ENCODE assay signal across 8 cellular contexts in the genomic region with DNA sequence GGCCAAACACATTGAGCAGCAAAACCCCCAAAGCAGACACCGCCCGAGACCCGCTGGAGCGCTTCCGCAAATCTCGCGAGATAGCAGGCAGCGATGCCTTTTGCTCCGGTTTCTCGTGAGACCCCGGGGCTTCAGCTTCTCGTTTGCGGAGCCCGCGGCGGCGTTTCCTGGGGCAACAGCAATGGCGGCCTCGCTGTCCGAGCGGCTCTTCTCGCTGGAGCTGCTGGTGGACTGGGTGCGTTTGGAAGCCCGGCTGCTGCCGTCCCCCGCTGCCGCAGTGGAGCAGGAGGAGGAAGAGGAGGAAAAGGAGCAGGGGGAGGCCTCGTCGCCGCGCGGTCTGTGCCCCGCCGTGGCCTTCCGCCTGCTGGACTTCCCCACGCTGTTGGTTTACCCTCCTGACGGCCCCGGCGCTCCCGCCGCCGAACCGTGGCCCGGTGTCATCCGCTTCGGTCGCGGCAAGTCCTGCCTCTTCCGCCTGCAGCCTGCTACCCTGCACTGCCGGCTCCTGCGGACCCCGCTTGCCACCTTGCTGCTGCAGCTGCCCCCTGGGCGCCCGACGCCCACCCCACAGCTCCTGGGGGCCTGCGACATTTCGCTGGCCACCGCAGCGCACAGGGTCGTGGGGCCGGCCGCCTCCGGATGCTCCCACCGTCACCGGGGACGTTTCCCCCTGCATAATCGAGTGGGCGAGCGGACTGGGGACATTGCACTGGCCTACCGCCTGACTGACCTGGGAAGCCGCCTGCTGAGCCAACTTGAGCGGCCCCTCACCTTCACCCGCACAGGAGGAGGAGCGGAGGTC. TPM values are rescaled to one million over a fixed set of nuclear protein-coding genes. Genes with fewer than 3 reads are reported as not detected.
DNase-seq lines count a peak whose midpoint lies in the region; ATAC-seq and TF ChIP-seq lines count a peak whose summit lies in the region.

A gene with protein sequence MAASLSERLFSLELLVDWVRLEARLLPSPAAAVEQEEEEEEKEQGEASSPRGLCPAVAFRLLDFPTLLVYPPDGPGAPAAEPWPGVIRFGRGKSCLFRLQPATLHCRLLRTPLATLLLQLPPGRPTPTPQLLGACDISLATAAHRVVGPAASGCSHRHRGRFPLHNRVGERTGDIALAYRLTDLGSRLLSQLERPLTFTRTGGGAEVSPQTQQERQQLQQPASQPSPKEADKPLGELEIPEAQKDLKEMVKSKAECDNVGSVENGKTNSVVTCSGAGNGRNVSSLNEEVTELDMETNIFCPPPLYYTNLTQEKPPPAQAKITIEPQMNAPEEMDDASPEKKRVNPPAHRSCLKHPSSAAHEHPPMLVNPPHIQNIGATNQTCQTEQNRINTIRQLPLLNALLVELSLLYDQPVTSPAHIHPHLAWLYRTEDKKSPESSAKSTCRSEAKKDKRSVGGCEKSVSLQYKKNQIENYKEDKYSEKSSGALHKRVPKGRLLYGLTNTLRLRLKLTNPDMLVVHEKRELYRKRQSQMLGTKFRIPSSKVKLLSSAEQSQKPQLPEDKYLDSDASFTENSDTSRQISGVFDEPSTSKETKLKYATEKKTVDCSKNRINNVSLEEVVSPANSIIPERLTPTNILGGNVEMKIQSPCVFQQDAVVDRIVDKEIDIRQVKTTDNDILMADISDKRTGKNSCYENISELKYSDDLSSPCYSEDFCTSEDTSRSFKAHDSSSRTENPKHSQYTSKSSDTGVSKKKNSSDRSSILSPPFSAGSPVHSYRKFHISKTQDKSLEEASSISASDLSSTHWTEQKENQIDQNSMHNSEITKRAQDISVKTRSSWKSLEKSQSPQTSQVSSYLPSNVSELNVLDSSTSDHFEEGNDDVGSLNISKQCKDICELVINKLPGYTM (plus strand): TSS at position 148 of the 802 bp plus-strand sequence. CDS start 34 bp downstream, at position 182.

- intact Hi-C loops in Panc1 (cut with micrococcal nuclease; ENCODE audit: unreplicated experiment): no loop called here

- H2AFZ ChIP-seq in neural cell (ENCODE audit: low read depth, low read length): peak within 1 kb of the TSS; percentile 67

- peak within 1 kb of the TSS; percentile 89 for H3K27ac ChIP-seq in Panc1 (ENCODE audit: low read length)
- peak within 1 kb of the TSS; percentile 6 for H3K27ac ChIP-seq in neural cell (ENCODE audit: low read length)

- no peak for TF ChIP-seq CTCF in AG09309 (IDR thresholded peaks at IDR 0.05; ENCODE audit: control insufficient read depth, insufficient read depth, low read depth, low read length, missing control alignments)
- no peak for TF ChIP-seq CTCF in Panc1 (IDR thresholded peaks at IDR 0.05)
- TF ChIP-seq CTCF in fibroblast of villous mesenchyme (IDR thresholded peaks at IDR 0.05; ENCODE audit: insufficient read depth, low read depth, low read length): no peak
- TF ChIP-seq CTCF in neural cell (IDR thresholded peaks at IDR 0.05; ENCODE audit: poor library complexity, severe bottlenecking): no peak

- DNase-seq in AG09309 (ENCODE audit: low read depth) (peak; percentile 20), Panc1 (ENCODE audit: low read depth, low spot score) (peak; percentile 24), activated gamma-delta T cell (lab: John Stamatoyannopoulos, UW) (peak; percentile 34), fibroblast of villous mesenchyme (ENCODE audit: low read depth) (peak; percentile 72)
- peak; percentile 81 for DNase-seq in stimulated activated naive CD8-positive, alpha-beta T cell treated with anti-CD3 and anti-CD28 coated beads, Interleukin-15, Interleukin-2, amounts not matched to agents 100 U/mL and 50 U/mL, for 24 hours

- POLR2A ChIA-PET in Panc1 (lab: Charles Lee): no interaction called here

- peaks cover 5% of the 10 kb centered on the region for H3K4me1 ChIP-seq in Panc1 (ENCODE audit: control insufficient read depth, insufficient read depth, low read length)

- peak within 1 kb of the TSS; percentile 75 for H3K9ac ChIP-seq in neural cell (ENCODE audit: low read length)

- in situ Hi-C loops in Panc1 (cut with HindIII; ENCODE audit: low pct_unique_long_range_greater_than_20kb, low sequenced_read_pairs): no loop called here

- no peaks in the 10 kb centered on the region; the same call in 1 of the 2 replicates for H3K36me3 ChIP-seq in Panc1 (ENCODE audit: control insufficient read depth, insufficient read depth, low read length)
- no peaks in the 10 kb centered on the region for H3K36me3 ChIP-seq in neural cell (ENCODE audit: insufficient read depth, low read length)

- CTCF ChIA-PET in Panc1 (lab: Charles Lee): no interaction called here

- H3K79me2 ChIP-seq in neural cell (replicated peaks; ENCODE audit: insufficient read depth, low read length): no peaks in the 10 kb centered on the region

- TF ChIP-seq RAD21 in neural cell (conservative IDR thresholded peaks at IDR 0.05): peak; percentile 15

- H3K4me3 ChIP-seq in AG09309 (ENCODE audit: control insufficient read depth, low read depth, low read length) (peak within 1 kb of the TSS; percentile 55), Panc1 (ENCODE audit: low read depth in 2 of 2, low read length in 2 of 2) (peak within 1 kb of the TSS; percentile 69 to 79), fibroblast of villous mesenchyme (ENCODE audit: low read depth, low read length) (peak within 1 kb of the TSS; percentile 72), neural cell (ENCODE audit: low read length) (peak within 1 kb of the TSS; percentile 71)

- ATAC-seq in HG03442 (IDR thresholded peaks at IDR 0.05; ENCODE audit: unreplicated experiment) (peak; percentile 91), Panc1 (peak; percentile 94)
- peak; percentile 88 for ATAC-seq in stimulated activated naive CD8-positive, alpha-beta T cell treated with anti-CD3 and anti-CD28 coated beads, Interleukin-15, Interleukin-2, amounts not matched to agents 100 U/mL and 50 U/mL, for 24 hours

- H3F3A ChIP-seq in neural cell (ENCODE audit: insufficient read depth, low read length, poor library complexity, severe bottlenecking): no peaks in the 10 kb centered on the region

- H3K9me2 ChIP-seq in neural cell (ENCODE audit: insufficient read depth, low read length): no peaks in the 10 kb centered on the region

- H3K27me3 ChIP-seq in Panc1 (ENCODE audit: control insufficient read depth, insufficient read depth, low read length) (peaks cover 3% of the 10 kb centered on the region), neural cell (ENCODE audit: insufficient read depth, low read depth, low read length) (no peaks in the 10 kb centered on the region)

- BruUV-seq in Panc1 (replicated peaks; lab: Mats Ljungman, UMichigan): no TSS peak

- no peak for TF ChIP-seq EP300 in neural cell (conservative IDR thresholded peaks at IDR 0.05; ENCODE audit: poor library complexity, severe bottlenecking)

- no peaks in the 10 kb centered on the region for H3K9me3 ChIP-seq in Panc1 (ENCODE audit: control insufficient read depth, insufficient read depth, low read depth, low read length)
- H3K9me3 ChIP-seq in neural cell (ENCODE audit: low read length): no peaks in the 10 kb centered on the region

- H3K4me2 ChIP-seq in neural cell (ENCODE audit: low read length): peak within 1 kb of the TSS; percentile 36

- TF ChIP-seq POLR2A in GM19099 (IDR thresholded peaks at IDR 0.05; ENCODE audit: extremely low read depth, insufficient read length, low read depth): peak; percentile 67

- no peaks in the 10 kb centered on the region for H4K20me1 ChIP-seq in neural cell (ENCODE audit: insufficient read depth)

TF ChIP-seq in neural cell, 6 proteins besides CTCF, POLR2A, EP300 and RAD21:
- TF ChIP-seq MXI1 (conservative IDR thresholded peaks at IDR 0.05; ENCODE audit: poor library complexity, severe bottlenecking) (no peak), POLR2AphosphoS5 (IDR thresholded peaks at IDR 0.05) (peak; percentile 52), REST (IDR thresholded peaks at IDR 0.05; ENCODE audit: borderline replicate concordance) (no peak), TAF1 (IDR thresholded peaks at IDR 0.05; ENCODE audit: low read depth) (no peak), EZH2 (IDR thresholded peaks at IDR 0.05; ENCODE audit: borderline replicate concordance, insufficient read depth, low read length, poor library complexity, severe bottlenecking) (no peak), SMC3 (conservative IDR thresholded peaks at IDR 0.05; ENCODE audit: poor library complexity) (peak; percentile 17)

RNA-seq across cellular contexts. Expression of the gene that starts here (rescaled TPM):
- 1.5 TPM for total RNA-seq in Panc1 (2021; ENCODE audit: unreplicated experiment)
- polyA plus RNA-seq in Panc1 (2012; ENCODE audit: insufficient read length): 0.86 TPM
- total RNA-seq in fibroblast of villous mesenchyme: 1.9 and 2.2 TPM in 2 replicates
- polyA plus RNA-seq in neural cell: 1.1 and 1.7 TPM in 2 replicates
- polyA minus RNA-seq in neural cell: 5.6 TPM in 2 replicates

Comparison
In these comparisons a context has a peak if more than half of its experiments do, and no peak if none do; other contexts are left out.
1. Peak in every context shown above with its lines: DNase-seq, ATAC-seq, H3K4me3 ChIP-seq and H3K27ac ChIP-seq.
2. DNase-seq: peak in every context shown above with its lines; median percentile 81 in stimulated activated naive CD8-positive, alpha-beta T cell treated with anti-CD3 and anti-CD28 coated beads, Interleukin-15, Interleukin-2, amounts not matched to agents 100 U/mL and 50 U/mL, for 24 hours; 72 in fibroblast of villous mesenchyme; 34 in activated gamma-delta T cell; 24 in Panc1; 20 in AG09309.